Comparison of ENCODE assay signal across 1 cellular context in genomic region chr13:98026457-98026857, GRCh38.
TF ChIP-seq lines count a peak whose summit lies in the region.

No MANE protein-coding gene starts in this region.

TF ChIP-seq in HepG2, 621 proteins besides CTCF, POLR2A, EP300 and RAD21 (continued from another document and continues in another):
- TF ChIP-seq ZNF343 (CRISPR knock-in tag; IDR thresholded peaks at IDR 0.05), result 0 out of 2 replicates have a peak, but pooled peaks have one; percentile 61
- TF ChIP-seq ZFP82 (CRISPR knock-in tag; IDR thresholded peaks at IDR 0.05; ENCODE audit: borderline replicate concordance), result no peak
- peak; percentile 95 for TF ChIP-seq SKI (IDR thresholded peaks at IDR 0.05; ENCODE audit: partially characterized antibody)
- TF ChIP-seq DNMT1 (CRISPR knock-in tag; IDR thresholded peaks at IDR 0.05), result no peak
- no peak; the same call in 1 of the 2 replicates for TF ChIP-seq ZNF460 (CRISPR knock-in tag; IDR thresholded peaks at IDR 0.05; ENCODE audit: borderline replicate concordance)
- peak; percentile 90 for TF ChIP-seq HOMEZ (CRISPR knock-in tag; IDR thresholded peaks at IDR 0.05; ENCODE audit: low read depth)
- 0 out of 2 replicates have a peak, but pooled peaks have one; percentile 67 for TF ChIP-seq ZBTB3 (CRISPR knock-in tag; IDR thresholded peaks at IDR 0.05; ENCODE audit: borderline replicate concordance, low read depth)
- TF ChIP-seq SOX13 (IDR thresholded peaks at IDR 0.05), result 0 out of 2 replicates have a peak, but pooled peaks have one; percentile 51
- peak in 1 of 2 experiments; percentile 89; a peak in 2 of 4 replicates for TF ChIP-seq SOX13 (CRISPR knock-in tag; conservative IDR thresholded peaks at IDR 0.05 in 1 of 2, IDR thresholded peaks at IDR 0.05 in 1 of 2)
- TF ChIP-seq ATF7-NPFF (CRISPR knock-in tag; IDR thresholded peaks at IDR 0.05; ENCODE audit: low read depth), result no peak
- no peak for TF ChIP-seq SMARCC2 (IDR thresholded peaks at IDR 0.05)
- peak; percentile 76; the same call in 1 of the 2 replicates for TF ChIP-seq SMAD3 (CRISPR knock-in tag; IDR thresholded peaks at IDR 0.05)
- TF ChIP-seq THRA (CRISPR knock-in tag; IDR thresholded peaks at IDR 0.05; ENCODE audit: borderline replicate concordance), result peak; percentile 94
- no peak for TF ChIP-seq FUBP1 (CRISPR knock-in tag; IDR thresholded peaks at IDR 0.05; ENCODE audit: borderline replicate concordance)
- TF ChIP-seq HNRNPLL (IDR thresholded peaks at IDR 0.05; ENCODE audit: low read depth, low read length, poor library complexity, severe bottlenecking), result no peak
- no peak for TF ChIP-seq MED8 (CRISPR knock-in tag; IDR thresholded peaks at IDR 0.05; ENCODE audit: insufficient replicate concordance)
- TF ChIP-seq ISX (CRISPR knock-in tag; conservative IDR thresholded peaks at IDR 0.05), result no peak
- TF ChIP-seq ZNF704 (CRISPR knock-in tag; IDR thresholded peaks at IDR 0.05; ENCODE audit: borderline replicate concordance), result no peak
- TF ChIP-seq BCL3 (CRISPR knock-in tag; IDR thresholded peaks at IDR 0.05), result no peak
- no peak for TF ChIP-seq SP2 (CRISPR knock-in tag; IDR thresholded peaks at IDR 0.05)
- TF ChIP-seq SRY (CRISPR knock-in tag; IDR thresholded peaks at IDR 0.05), result no peak
- no peak; the same call in 1 of the 2 replicates for TF ChIP-seq KMT2A (CRISPR knock-in tag; IDR thresholded peaks at IDR 0.05)
- no peak for TF ChIP-seq ZNF234 (CRISPR knock-in tag; conservative IDR thresholded peaks at IDR 0.05)
- no peak for TF ChIP-seq EED (CRISPR knock-in tag; IDR thresholded peaks at IDR 0.05)
- TF ChIP-seq ZNF891 (CRISPR knock-in tag; IDR thresholded peaks at IDR 0.05), result no peak
- peak; percentile 95 for TF ChIP-seq SKIL (CRISPR knock-in tag; IDR thresholded peaks at IDR 0.05; ENCODE audit: borderline replicate concordance)
- peak; percentile 96 for TF ChIP-seq MED1 (CRISPR knock-in tag; IDR thresholded peaks at IDR 0.05)
- TF ChIP-seq HNRNPH1 (optimal IDR thresholded peaks at IDR 0.05; ENCODE audit: low read depth, low read length), result no peak
- no peak for TF ChIP-seq ZNF562 (CRISPR knock-in tag; IDR thresholded peaks at IDR 0.05; ENCODE audit: borderline replicate concordance)
- TF ChIP-seq ZNF382 (CRISPR knock-in tag; IDR thresholded peaks at IDR 0.05; ENCODE audit: borderline replicate concordance), result no peak
- no peak for TF ChIP-seq PRDM10 (CRISPR knock-in tag; IDR thresholded peaks at IDR 0.05; ENCODE audit: low read depth)
- TF ChIP-seq ISL2 (CRISPR knock-in tag; IDR thresholded peaks at IDR 0.05), result peak; percentile 63; the same call in 1 of the 2 replicates
- TF ChIP-seq KLF9 (CRISPR knock-in tag; IDR thresholded peaks at IDR 0.05; ENCODE audit: low read depth), result peak; percentile 43; the same call in 1 of the 2 replicates
- TF ChIP-seq ZSCAN9 (CRISPR knock-in tag; IDR thresholded peaks at IDR 0.05; ENCODE audit: borderline replicate concordance), result peak; percentile 65; the same call in 1 of the 2 replicates
- TF ChIP-seq REXO4 (CRISPR knock-in tag; IDR thresholded peaks at IDR 0.05; ENCODE audit: borderline replicate concordance), result no peak
- TF ChIP-seq GATAD1 (CRISPR knock-in tag; IDR thresholded peaks at IDR 0.05), result peak; percentile 47; the same call in 1 of the 2 replicates
- TF ChIP-seq POGK (CRISPR knock-in tag; conservative IDR thresholded peaks at IDR 0.05), result no peak
- no peak for TF ChIP-seq ZNF790 (CRISPR knock-in tag; IDR thresholded peaks at IDR 0.05; ENCODE audit: borderline replicate concordance)
- no peak for TF ChIP-seq ZNF276 (CRISPR knock-in tag; IDR thresholded peaks at IDR 0.05; ENCODE audit: low read depth)
- TF ChIP-seq HHEX (CRISPR knock-in tag; IDR thresholded peaks at IDR 0.05), result no peak
- TF ChIP-seq ZBTB46 (CRISPR knock-in tag; IDR thresholded peaks at IDR 0.05; ENCODE audit: borderline replicate concordance), result no peak
- 0 out of 2 replicates have a peak, but pooled peaks have one; percentile 36 for TF ChIP-seq ZNF335 (CRISPR knock-in tag; IDR thresholded peaks at IDR 0.05)
- TF ChIP-seq SIX1 (CRISPR knock-in tag; IDR thresholded peaks at IDR 0.05; ENCODE audit: borderline replicate concordance), result 0 out of 2 replicates have a peak, but pooled peaks have one; percentile 38
